Comparison of ENCODE assay signal across 8 cellular contexts in the genomic region with DNA sequence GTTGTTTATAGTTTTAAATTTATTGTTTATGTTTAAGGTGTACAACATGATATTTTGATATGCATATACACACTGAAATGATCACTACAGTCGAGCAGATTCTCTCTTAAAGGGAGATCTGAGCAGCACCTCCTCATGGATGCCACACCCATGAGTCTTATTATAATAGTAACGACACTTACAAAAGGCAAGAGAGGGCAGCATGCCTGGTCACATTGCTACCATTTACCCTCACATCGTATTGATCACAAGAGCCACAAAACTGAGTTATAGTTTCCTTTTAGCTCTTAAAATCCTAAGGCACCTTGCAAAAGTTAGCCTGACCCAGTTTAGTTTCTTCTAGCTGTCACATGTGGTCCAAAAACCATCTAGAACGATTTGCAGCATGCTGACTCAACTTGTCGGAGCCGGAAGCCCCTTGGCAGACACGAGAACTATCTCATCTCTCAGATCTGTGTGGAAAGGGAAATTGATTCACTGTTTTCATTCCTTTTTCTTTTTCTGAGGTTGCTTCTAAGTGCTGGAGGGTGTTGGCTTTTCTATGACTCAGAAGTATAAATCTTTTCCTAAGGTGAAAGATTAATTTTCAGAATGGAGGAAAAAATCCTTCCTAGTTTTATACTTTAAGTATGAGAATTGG.
DNase-seq lines count a peak whose midpoint lies in the region; ATAC-seq and TF ChIP-seq lines count a peak whose summit lies in the region.

No MANE protein-coding gene starts in this region.

- no peak for TF ChIP-seq CTCF in PC-3 (conservative IDR thresholded peaks at IDR 0.05; ENCODE audit: low read depth, low read length)

- no peaks in the 10 kb centered on the region for H3K9me3 ChIP-seq in PC-3 (ENCODE audit: low read length)

- no peaks in the 10 kb centered on the region for H3K27me3 ChIP-seq in PC-3 (ENCODE audit: low read length)

- peak overlapping the region; percentile 39 for H3K9ac ChIP-seq in PC-3 (ENCODE audit: low read length)

- POLR2A ChIA-PET in PC-3 (lab: Charles Lee; ENCODE audit: unreplicated experiment): interaction anchor here (0.6 kb wide), 1 partner anchor 957 kb away, joined by 4 read pairs; no protein-coding TSS in a partner anchor

- H3K36me3 ChIP-seq in PC-3 (ENCODE audit: low read depth, low read length): no peaks in the 10 kb centered on the region

- no peak overlapping the region; the same call in none of the 2 replicates for H2AFZ ChIP-seq in PC-3 (ENCODE audit: low read length)

- no peaks in the 10 kb centered on the region for H4K20me1 ChIP-seq in PC-3 (ENCODE audit: low read length)

- CTCF ChIA-PET in PC-3 (lab: Charles Lee): interaction anchor here (0.5 to 1.1 kb wide), 3 partner anchors 13 to 246 kb away, joined by 3 to 5 read pairs (median 4); no protein-coding TSS in a partner anchor

- peak overlapping the region; percentile 77 for H3K4me2 ChIP-seq in PC-3 (ENCODE audit: low read length)

- DNase-seq in PC-3 (peak; percentile 95), Right ventricle myocardium superior (peak; percentile 42), NCI-H187 (lab: John Stamatoyannopoulos, UW) (no peak)
- peak; percentile 67 for DNase-seq in activated T-helper 9 cell treated with anti-CD3 and anti-CD28 coated beads, Interleukin-2, amount 50 U/mL, for 16 hours (ENCODE audit: low read depth)
- peak; percentile 32 to 65 for DNase-seq in stimulated activated CD4-positive, alpha-beta T cell treated with anti-CD3 and anti-CD28 coated beads, Interleukin-1b, Interleukin-23, amount 100 ng/mL, for 1 hour (ENCODE audit: low read depth in 2 of 2)

- BruUV-seq in PC-3 (replicated peaks; lab: Mats Ljungman, UMichigan): no TSS peak

- H3K27ac ChIP-seq in PC-3 (ENCODE audit: low read length): peak overlapping the region; percentile 90

- no peaks in the 10 kb centered on the region for H3K9me2 ChIP-seq in PC-3 (replicated peaks; ENCODE audit: low read length)

- intact Hi-C loops in PC-3 (cut with micrococcal nuclease): loop anchor here (2.0 to 5.0 kb wide), 5 partner anchors 15 to 259 kb away; a partner anchor contains a TSS
- intact Hi-C loops in Right ventricle myocardium superior (cut with DNase I): no loop called here

- peaks cover 84% of the 10 kb centered on the region for H3K4me1 ChIP-seq in PC-3 (ENCODE audit: insufficient read depth, low read length)

- H3F3A ChIP-seq in PC-3 (ENCODE audit: low read length, unreplicated experiment): peaks cover 3% of the 10 kb centered on the region

- ATAC-seq in GM21390 (IDR thresholded peaks at IDR 0.05; ENCODE audit: unreplicated experiment) (peak; percentile 43), PC-3 (peak; percentile 64), Right ventricle myocardium superior (ENCODE audit: poor library complexity) (peak; percentile 43), GM18858 (IDR thresholded peaks at IDR 0.05; ENCODE audit: unreplicated experiment) (no peak), HG03196 (IDR thresholded peaks at IDR 0.05; ENCODE audit: unreplicated experiment) (no peak)

- peak overlapping the region; percentile 41; the same call in 1 of the 2 replicates for H3K4me3 ChIP-seq in PC-3 (ENCODE audit: low read length)

- H3K79me2 ChIP-seq in PC-3 (ENCODE audit: low read length): no peaks in the 10 kb centered on the region

Comparison
In these comparisons a context has a peak if more than half of its experiments do, and no peak if none do; other contexts are left out.
1. ATAC-seq: peak in GM21390 (single experiment), PC-3 (single experiment) and Right ventricle myocardium superior (single experiment); none in GM18858 (single experiment) and HG03196 (single experiment).
2. DNase-seq: peak in PC-3 (single experiment), activated T-helper 9 cell treated with anti-CD3 and anti-CD28 coated beads, Interleukin-2, amount 50 U/mL, for 16 hours (single experiment), Right ventricle myocardium superior (single experiment) and stimulated activated CD4-positive, alpha-beta T cell treated with anti-CD3 and anti-CD28 coated beads, Interleukin-1b, Interleukin-23, amount 100 ng/mL, for 1 hour (2 of 2); none in NCI-H187 (0 of 2).